8 cellular contexts compared by ENCODE assay signal in genomic region chr15:77186518-77187095, GRCh38.
DNase-seq lines count a peak whose midpoint lies in the region; ATAC-seq and TF ChIP-seq lines count a peak whose summit lies in the region.

No MANE protein-coding gene starts in this region.

- no peaks in the 10 kb centered on the region for H3K27me3 ChIP-seq in effector memory CD4-positive, alpha-beta T cell (replicated peaks; ENCODE audit: control insufficient read depth, insufficient read depth, low read length, poor library complexity, severe bottlenecking)

- peaks cover 26% of the 10 kb centered on the region for H3K4me1 Mint-ChIP-seq in brain

- no peak overlapping the region for H3K4me3 Mint-ChIP-seq in brain

- no peak overlapping the region for H3K27ac ChIP-seq in effector memory CD4-positive, alpha-beta T cell (ENCODE audit: insufficient read depth, low read length, poor library complexity, severe bottlenecking)

- H3K4me1 ChIP-seq in effector memory CD4-positive, alpha-beta T cell (ENCODE audit: control insufficient read depth, insufficient read depth, low read length, poor library complexity, severe bottlenecking): peaks cover 6% of the 10 kb centered on the region

- H3K36me3 ChIP-seq in effector memory CD4-positive, alpha-beta T cell (ENCODE audit: control insufficient read depth, insufficient read depth, low read length): no peaks in the 10 kb centered on the region

- H3K36me3 Mint-ChIP-seq in brain: no peaks in the 10 kb centered on the region

- TF ChIP-seq CTCF in GM12864 (IDR thresholded peaks at IDR 0.05; ENCODE audit: low read depth, low read length, missing control alignments) (peak; percentile 68), brain (conservative IDR thresholded peaks at IDR 0.05) (peak; percentile 81 to 83)

- no peaks in the 10 kb centered on the region for H3K9me3 Mint-ChIP-seq in brain

- H3K27me3 Mint-ChIP-seq in brain: no peaks in the 10 kb centered on the region

- H3K27ac Mint-ChIP-seq in brain: peak overlapping the region; percentile 26 to 70 (median 41)

- DNase-seq in GM12864 (ENCODE audit: low read depth): no peak
- DNase-seq in NAMALWA (ENCODE audit: low spot score): peak; percentile 55
- no peak for DNase-seq in left lobe of liver (ENCODE audit: low spot score)
- DNase-seq in NCI-H1930 (lab: John Stamatoyannopoulos, UW): no peak
- no peak for DNase-seq in effector memory CD4-positive, alpha-beta T cell
- no peak for DNase-seq in SHP77 treated with DMSO at 0.1 percent for 48 hours (lab: John Stamatoyannopoulos, UW)

- peak; percentile 63 for ATAC-seq in left lobe of liver
- ATAC-seq in GM21737 (IDR thresholded peaks at IDR 0.05; ENCODE audit: unreplicated experiment): no peak

- no peaks in the 10 kb centered on the region for H3K9me3 ChIP-seq in effector memory CD4-positive, alpha-beta T cell (ENCODE audit: control insufficient read depth, low read length)

- no peak overlapping the region for H3K4me3 ChIP-seq in GM12864 (ENCODE audit: low read depth, low read length)
- no peak overlapping the region for H3K4me3 ChIP-seq in effector memory CD4-positive, alpha-beta T cell (ENCODE audit: insufficient read depth, low read depth, low read length, poor library complexity, severe bottlenecking)
